Comparison of ENCODE assay signal across 16 cellular contexts in the genomic region with DNA sequence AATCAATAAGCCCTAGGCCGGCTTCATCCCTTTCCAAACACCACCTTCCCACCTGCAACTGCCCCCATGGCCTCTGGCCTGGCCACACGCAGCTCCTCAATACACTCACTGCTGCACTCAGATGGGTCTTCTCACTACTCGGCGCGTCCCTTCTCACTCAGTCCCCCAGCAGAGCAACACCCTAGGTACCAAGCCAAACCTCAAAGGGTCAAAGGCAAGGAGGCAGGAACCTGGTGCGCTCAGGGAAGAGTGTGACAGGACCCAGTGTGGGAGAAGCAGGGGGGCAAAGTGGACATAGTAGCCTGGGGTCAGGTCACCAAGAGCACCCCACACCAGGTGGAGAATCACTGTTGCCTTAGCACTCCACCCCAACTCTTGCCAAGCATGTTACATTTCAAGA.
DNase-seq lines count a peak whose midpoint lies in the region; ATAC-seq and TF ChIP-seq lines count a peak whose summit lies in the region.
"Had no signal": no experiment of that assay in that cellular context is flagged by ENCODE, and none has a peak within 500 bp of the region (broad histone marks: within the 10 kb centered on the region; RNA-seq: fewer than 3 reads in every experiment).

No MANE protein-coding gene starts in this region.

- ATAC-seq in stimulated activated memory B cell treated with anti-CD40 and anti-IgM and Interleukin-4, amounts not matched to agents 10 μg/mL and 1 μg/mL and 100 μg/mL, for 72 hours = no peak
- ATAC-seq: GM12878 had no signal

- H3K4me3 ChIP-seq in esophagus muscularis mucosa = no peak overlapping the region
- H3K4me3 ChIP-seq in tibial artery = no peak overlapping the region
- H3K4me3 ChIP-seq in sigmoid colon = no peak overlapping the region
- H3K4me3 ChIP-seq: GM12878 had no signal

- H3K36me3 ChIP-seq in esophagus muscularis mucosa (no peaks in the 10 kb centered on the region), tibial artery (no peaks in the 10 kb centered on the region), sigmoid colon (no peaks in the 10 kb centered on the region)
- H3K36me3 ChIP-seq: BE2C had no signal

- H3K9me3 ChIP-seq in esophagus muscularis mucosa = no peaks in the 10 kb centered on the region
- H3K9me3 ChIP-seq in tibial artery = no peaks in the 10 kb centered on the region
- H3K9me3 ChIP-seq in sigmoid colon = no peaks in the 10 kb centered on the region
- H3K9me3 ChIP-seq: BE2C had no signal

- H3K4me3 Mint-ChIP-seq in chondrocyte (ENCODE audit: unreplicated experiment) = no peak overlapping the region
- no peak overlapping the region for H3K4me3 Mint-ChIP-seq in stimulated activated memory B cell treated with anti-CD40 and anti-IgM and Interleukin-4, amounts not matched to agents 10 μg/mL and 1 μg/mL and 100 μg/mL, for 72 hours
- H3K4me3 Mint-ChIP-seq: CD4-positive, CD25-positive, alpha-beta regulatory T cell; CD8-positive, alpha-beta memory T cell; H9 had no signal

- H3K27ac ChIP-seq in esophagus muscularis mucosa (replicated peaks in 1 of 4) (no peak overlapping the region), tibial artery (peak overlapping the region; percentile 60 to 74), sigmoid colon (no peak overlapping the region)

- H3K4me1 ChIP-seq in esophagus muscularis mucosa = peaks cover 0 to 8% (median 4%) of the 10 kb centered on the region in 4 donors
- peaks cover 0 to 77% (median 42%) of the 10 kb centered on the region in 4 donors for H3K4me1 ChIP-seq in tibial artery
- peaks cover 0 to 26% (median 16%) of the 10 kb centered on the region in 4 donors for H3K4me1 ChIP-seq in sigmoid colon
- H3K4me1 ChIP-seq: BE2C had no signal

- H3K27me3 ChIP-seq in esophagus muscularis mucosa = no peaks in the 10 kb centered on the region
- H3K27me3 ChIP-seq in tibial artery = no peaks in the 10 kb centered on the region
- H3K27me3 ChIP-seq in sigmoid colon = no peaks in the 10 kb centered on the region
- H3K27me3 ChIP-seq: BE2C had no signal

- peak overlapping the region; percentile 45 for H3K27ac Mint-ChIP-seq in chondrocyte (ENCODE audit: unreplicated experiment)
- H3K27ac Mint-ChIP-seq in stimulated activated memory B cell treated with anti-CD40 and anti-IgM and Interleukin-4, amounts not matched to agents 10 μg/mL and 1 μg/mL and 100 μg/mL, for 72 hours = no peak overlapping the region
- H3K27ac Mint-ChIP-seq: CD4-positive, CD25-positive, alpha-beta regulatory T cell; CD8-positive, alpha-beta memory T cell had no signal

- TF ChIP-seq CTCF in chondrocyte (IDR thresholded peaks at IDR 0.05) (no peak), esophagus muscularis mucosa (IDR thresholded peaks at IDR 0.05) (no peak), tibial artery (IDR thresholded peaks at IDR 0.05) (no peak), sigmoid colon (IDR thresholded peaks at IDR 0.05) (no peak)

- WGBS in esophagus muscularis mucosa = 91% methylated on average over 6 of the region's 6 CpGs
- 96 to 97% methylated on average over 6 of the region's 6 CpGs for WGBS in sigmoid colon, 2 donors

- intact Hi-C loops in esophagus muscularis mucosa (cut with DNase I) = no loop called here
- intact Hi-C loops in tibial artery (cut with DNase I; ENCODE audit: low total_unique reads) = no loop called here
- intact Hi-C loops in sigmoid colon (cut with DNase I) = no loop called here

- no peak for TF ChIP-seq POLR2A in esophagus muscularis mucosa (IDR thresholded peaks at IDR 0.05; ENCODE audit: low read depth)
- no peak for TF ChIP-seq POLR2A in sigmoid colon (IDR thresholded peaks at IDR 0.05)

- DNase-seq in chondrocyte (ENCODE audit: low spot score) (no peak), esophagus muscularis mucosa (ENCODE audit: extremely low spot score) (peak; percentile 85), tibial artery (no peak), sigmoid colon (no peak), GM19240 (ENCODE audit: insufficient read length, low spot score) (no peak)
- DNase-seq: ACHN; CD4-positive, CD25-positive, alpha-beta regulatory T cell; CD8-positive, alpha-beta memory T cell; COR-L47; DMS 273 treated with DMSO at 0.1 percent for 48 hours; DND-41; EL had no signal

- H3K4me1 Mint-ChIP-seq in chondrocyte (ENCODE audit: low read depth) = peaks cover 75% of the 10 kb centered on the region
- peaks cover 5% of the 10 kb centered on the region for H3K4me1 Mint-ChIP-seq in stimulated activated memory B cell treated with anti-CD40 and anti-IgM and Interleukin-4, amounts not matched to agents 10 μg/mL and 1 μg/mL and 100 μg/mL, for 72 hours
- H3K4me1 Mint-ChIP-seq: CD4-positive, CD25-positive, alpha-beta regulatory T cell; CD8-positive, alpha-beta memory T cell; H9 had no signal

- no peaks in the 10 kb centered on the region for H3K27me3 Mint-ChIP-seq in chondrocyte (ENCODE audit: low read depth)
- H3K27me3 Mint-ChIP-seq in stimulated activated memory B cell treated with anti-CD40 and anti-IgM and Interleukin-4, amounts not matched to agents 10 μg/mL and 1 μg/mL and 100 μg/mL, for 72 hours = peaks cover 15% of the 10 kb centered on the region

- peaks cover 3% of the 10 kb centered on the region for H3K36me3 Mint-ChIP-seq in chondrocyte (ENCODE audit: low read depth)
- H3K36me3 Mint-ChIP-seq in stimulated activated memory B cell treated with anti-CD40 and anti-IgM and Interleukin-4, amounts not matched to agents 10 μg/mL and 1 μg/mL and 100 μg/mL, for 72 hours = no peaks in the 10 kb centered on the region
- H3K36me3 Mint-ChIP-seq: CD4-positive, CD25-positive, alpha-beta regulatory T cell; CD8-positive, alpha-beta memory T cell had no signal

- no peaks in the 10 kb centered on the region for H3K9me3 Mint-ChIP-seq in chondrocyte (ENCODE audit: low read depth)
- no peaks in the 10 kb centered on the region for H3K9me3 Mint-ChIP-seq in stimulated activated memory B cell treated with anti-CD40 and anti-IgM and Interleukin-4, amounts not matched to agents 10 μg/mL and 1 μg/mL and 100 μg/mL, for 72 hours
- H3K9me3 Mint-ChIP-seq: CD8-positive, alpha-beta memory T cell; H9 had no signal

- TF ChIP-seq EP300 in esophagus muscularis mucosa (IDR thresholded peaks at IDR 0.05) = no peak
- no peak for TF ChIP-seq EP300 in sigmoid colon (IDR thresholded peaks at IDR 0.05)

Comparison
In these comparisons a context has a peak if more than half of its experiments do, and no peak if none do; other contexts are left out.
1. H3K27ac ChIP-seq: peak in tibial artery (2 of 2); none in esophagus muscularis mucosa (0 of 4) and sigmoid colon (0 of 4).